In genomic region chr11:95345243-95345642, GRCh38 we compare ENCODE assay signal across 1 cellular context.
TF ChIP-seq lines count a peak whose summit lies in the region.

No MANE protein-coding gene starts in this region.

TF ChIP-seq in HepG2, 621 proteins besides CTCF, POLR2A, EP300 and RAD21 (continued from another document):
- TF ChIP-seq ZSCAN31 (CRISPR knock-in tag; IDR thresholded peaks at IDR 0.05; ENCODE audit: low read depth) (no peak), SMAD1 (CRISPR knock-in tag; IDR thresholded peaks at IDR 0.05; ENCODE audit: borderline replicate concordance, low read depth) (no peak), JUN (CRISPR knock-in tag; IDR thresholded peaks at IDR 0.05) (no peak), ARNT (IDR thresholded peaks at IDR 0.05) (no peak)
